ENCODE assay signal across 22 cellular contexts in genomic region chr5:86795659-86796058, GRCh38.
"Had no signal": no experiment of that assay in that cellular context is flagged by ENCODE, and none has a peak within 500 bp of the region (broad histone marks: within the 10 kb centered on the region; RNA-seq: fewer than 3 reads in every experiment).

No MANE protein-coding gene starts in this region.

- H3K27ac ChIP-seq: breast epithelium, KMS-11, Peyer's patch, VCaP had no signal

- H3K4me1 Mint-ChIP-seq: activated CD4-positive, alpha-beta memory T cell treated with anti-CD3 and anti-CD28 coated beads, Interleukin-2, amount 10 ng/mL, durations not matched to agents 7 days and 5 days; activated CD4-positive, alpha-beta T cell treated with anti-CD3 and anti-CD28 coated beads, Interleukin-2, amount 10 ng/mL, durations not matched to agents 7 days and 5 days; activated naive CD4-positive, alpha-beta T cell treated with anti-CD3 and anti-CD28 coated beads, Interleukin-2, amount 50 U/mL, for 24 hours; T-helper 17 cell had no signal

- H3K4me3 ChIP-seq: breast epithelium, Peyer's patch had no signal

- H3K36me3 Mint-ChIP-seq: activated naive CD4-positive, alpha-beta T cell treated with anti-CD3 and anti-CD28 coated beads, Interleukin-2, amount 50 U/mL, for 24 hours had no signal

- H3K27ac Mint-ChIP-seq: activated CD4-positive, alpha-beta memory T cell treated with anti-CD3 and anti-CD28 coated beads, Interleukin-2, amount 10 ng/mL, durations not matched to agents 7 days and 5 days; activated CD4-positive, alpha-beta T cell treated with anti-CD3 and anti-CD28 coated beads, Interleukin-2, amount 10 ng/mL, durations not matched to agents 7 days and 5 days; activated naive CD4-positive, alpha-beta T cell treated with anti-CD3 and anti-CD28 coated beads, Interleukin-2, amount 50 U/mL, for 24 hours; T-helper 17 cell had no signal

- ATAC-seq: T-helper 17 cell had no signal

- H3K4me1 ChIP-seq: breast epithelium, Peyer's patch had no signal

- H3K4me3 Mint-ChIP-seq: activated CD4-positive, alpha-beta memory T cell treated with anti-CD3 and anti-CD28 coated beads, Interleukin-2, amount 10 ng/mL, durations not matched to agents 7 days and 5 days; activated CD4-positive, alpha-beta T cell treated with anti-CD3 and anti-CD28 coated beads, Interleukin-2, amount 10 ng/mL, durations not matched to agents 7 days and 5 days; activated naive CD4-positive, alpha-beta T cell treated with anti-CD3 and anti-CD28 coated beads, Interleukin-2, amount 50 U/mL, for 24 hours; T-helper 17 cell had no signal

- H3K27me3 ChIP-seq: breast epithelium, Peyer's patch had no signal

- H3K36me3 ChIP-seq: breast epithelium, Peyer's patch had no signal

- H3K9me3 ChIP-seq: breast epithelium, Peyer's patch had no signal

- DNase-seq: activated CD4-positive, alpha-beta memory T cell treated with anti-CD3 and anti-CD28 coated beads, Interleukin-2, amount 10 ng/mL, durations not matched to agents 7 days and 5 days; activated CD4-positive, alpha-beta T cell treated with anti-CD3 and anti-CD28 coated beads, Interleukin-2, amount 10 ng/mL, durations not matched to agents 7 days and 5 days; activated CD4-positive, CD25-positive, alpha-beta regulatory T cell; activated CD8-positive, alpha-beta memory T cell treated with anti-CD3 and anti-CD28 coated beads, Interleukin-2, amount 50 U/mL, for 4 hours; activated effector memory CD4-positive, alpha-beta T cell treated with Interleukin-2 at 50 U/mL for 16 hours; activated naive CD4-positive, alpha-beta T cell; aorta; caudate nucleus; NCI-H1105; NCI-H1436; NCI-H1694 treated with DMSO at 0.1 percent for 48 hours; NCI-H2029 treated with DMSO at 0.1 percent for 48 hours; NCI-H345; NCI-H510A; Peyer's patch; SHP77 treated with DMSO at 0.1 percent for 48 hours; T-helper 17 cell; T-helper 9 cell had no signal

- H3K4me2 ChIP-seq: KMS-11 had no signal

- H3K9me3 Mint-ChIP-seq: activated CD4-positive, alpha-beta memory T cell treated with anti-CD3 and anti-CD28 coated beads, Interleukin-2, amount 10 ng/mL, durations not matched to agents 7 days and 5 days; activated CD4-positive, alpha-beta T cell treated with anti-CD3 and anti-CD28 coated beads, Interleukin-2, amount 10 ng/mL, durations not matched to agents 7 days and 5 days; activated naive CD4-positive, alpha-beta T cell treated with anti-CD3 and anti-CD28 coated beads, Interleukin-2, amount 50 U/mL, for 24 hours had no signal

- H3K9ac ChIP-seq: KMS-11 had no signal
